15 cellular contexts compared by ENCODE assay signal in genomic region chr21:35212393-35213127, GRCh38.
DNase-seq lines count a peak whose midpoint lies in the region; ATAC-seq and TF ChIP-seq lines count a peak whose summit lies in the region.
"Had no signal": no experiment of that assay in that cellular context is flagged by ENCODE, and none has a peak within 500 bp of the region (broad histone marks: within the 10 kb centered on the region; RNA-seq: fewer than 3 reads in every experiment).

No MANE protein-coding gene starts in this region.

- no peak overlapping the region for H3K27ac Mint-ChIP-seq in T-helper 17 cell
- H3K27ac Mint-ChIP-seq: activated naive CD8-positive, alpha-beta T cell treated with anti-CD3 and anti-CD28 coated beads for 36 hours had no signal

- peaks cover 5% of the 10 kb centered on the region for H3K27me3 Mint-ChIP-seq in T-helper 17 cell
- H3K27me3 Mint-ChIP-seq: activated naive CD8-positive, alpha-beta T cell treated with anti-CD3 and anti-CD28 coated beads for 36 hours had no signal

- DNase-seq in MG63: peak; percentile 56
- peak; percentile 38 for DNase-seq in dermis blood vessel endothelial cell
- DNase-seq in lung (ENCODE audit: low spot score): peak; percentile 50
- DNase-seq in BE2C: no peak
- no peak for DNase-seq in SK-N-DZ (ENCODE audit: low spot score)
- no peak for DNase-seq in T-helper 17 cell
- no peak for DNase-seq in DMS53 (lab: John Stamatoyannopoulos, UW)
- DNase-seq: activated naive CD8-positive, alpha-beta T cell treated with anti-CD3 and anti-CD28 coated beads for 36 hours; left cardiac atrium; NCI-H1105 treated with DMSO at 0.1 percent for 48 hours; NCI-H524 treated with DMSO at 0.1 percent for 48 hours had no signal

- H3K36me3 Mint-ChIP-seq in T-helper 17 cell (ENCODE audit: low read depth): no peaks in the 10 kb centered on the region

- H2AFZ ChIP-seq in ACC112 (ENCODE audit: low read length, unreplicated experiment): peak overlapping the region; percentile 74

- ATAC-seq in lung (ENCODE audit: insufficient read depth, low FRiP score) (no peak), T-helper 17 cell (no peak)
- ATAC-seq: gastroesophageal sphincter had no signal

- H3K27ac ChIP-seq in ACC112 (ENCODE audit: low read depth, low read length) (peak overlapping the region; percentile 35; the same call in 1 of the 2 replicates), lung (ENCODE audit: low read depth in 1 of 2, low read length in 1 of 2) (no peak overlapping the region)
- H3K27ac ChIP-seq: gastroesophageal sphincter, SJSA1 had no signal

- no peak overlapping the region for H3K4me3 ChIP-seq in ACC112 (ENCODE audit: low read depth, low read length)
- no peak overlapping the region for H3K4me3 ChIP-seq in MG63
- H3K4me3 ChIP-seq in lung: no peak overlapping the region
- H3K4me3 ChIP-seq in BE2C (ENCODE audit: low read depth, low read length): no peak overlapping the region
- H3K4me3 ChIP-seq: gastroesophageal sphincter, HAP-1, SJSA1 had no signal

- 70 to 74% methylated on average over 3 of the region's 3 CpGs for WGBS in lung, 2 donors

- no peaks in the 10 kb centered on the region for H3K79me2 ChIP-seq in ACC112 (ENCODE audit: control insufficient read depth, insufficient read depth, low read length, unreplicated experiment)

- H3K4me1 ChIP-seq in ACC112 (ENCODE audit: control insufficient read depth, insufficient read depth, low read length, unreplicated experiment) (peaks cover 33% of the 10 kb centered on the region), lung (ENCODE audit: control insufficient read depth in 2 of 2, insufficient read depth in 2 of 2, low read length in 2 of 2) (no peaks in the 10 kb centered on the region), BE2C (no peaks in the 10 kb centered on the region)
- H3K4me1 ChIP-seq: gastroesophageal sphincter, HAP-1 had no signal

- no peak overlapping the region for H3K4me3 Mint-ChIP-seq in T-helper 17 cell
- H3K4me3 Mint-ChIP-seq: activated naive CD8-positive, alpha-beta T cell treated with anti-CD3 and anti-CD28 coated beads for 36 hours had no signal

- no peaks in the 10 kb centered on the region for H3K4me1 Mint-ChIP-seq in T-helper 17 cell

- TF ChIP-seq CTCF in lung (IDR thresholded peaks at IDR 0.05; ENCODE audit: control extremely low read depth, extremely low read depth) (no peak), BE2C (IDR thresholded peaks at IDR 0.05; ENCODE audit: low read depth, low read length) (no peak)

- H3K36me3 ChIP-seq in ACC112 (ENCODE audit: insufficient read depth, low read length) (no peaks in the 10 kb centered on the region), MG63 (no peaks in the 10 kb centered on the region), lung (ENCODE audit: control insufficient read depth in 2 of 2, insufficient read depth in 2 of 2, low read length in 2 of 2) (no peaks in the 10 kb centered on the region), BE2C (no peaks in the 10 kb centered on the region)
- H3K36me3 ChIP-seq: gastroesophageal sphincter, HAP-1, SJSA1 had no signal

- H3K27me3 ChIP-seq in ACC112 (ENCODE audit: insufficient read depth, low read length) (no peaks in the 10 kb centered on the region), MG63 (no peaks in the 10 kb centered on the region), lung (ENCODE audit: control insufficient read depth, insufficient read depth) (no peaks in the 10 kb centered on the region), BE2C (no peaks in the 10 kb centered on the region)
- H3K27me3 ChIP-seq: SJSA1 had no signal

- H3K9me3 ChIP-seq in MG63 (0 out of 2 replicates have a peak, but pooled peaks cover 2% of the 10 kb centered on the region), lung (ENCODE audit: control insufficient read depth in 2 of 2, insufficient read depth in 1 of 2, low read length in 1 of 2) (no peaks in the 10 kb centered on the region), BE2C (no peaks in the 10 kb centered on the region), T-helper 17 cell (ENCODE audit: control insufficient read depth, low read length, poor library complexity, severe bottlenecking) (no peaks in the 10 kb centered on the region)
- H3K9me3 ChIP-seq: SJSA1 had no signal

Comparison
In these comparisons a context has a peak if more than half of its experiments do, and no peak if none do; other contexts are left out.
1. DNase-seq: peak in MG63 (single experiment), dermis blood vessel endothelial cell (single experiment) and lung (single experiment); none in BE2C (single experiment), SK-N-DZ (single experiment), T-helper 17 cell (0 of 3) and DMS53 (single experiment).